8 cellular contexts compared by ENCODE assay signal in genomic region chr19:29260477-29261317, GRCh38. TPM values are rescaled to one million over a fixed set of nuclear protein-coding genes. Genes with fewer than 3 reads are reported as not detected.
DNase-seq lines count a peak whose midpoint lies in the region; ATAC-seq and TF ChIP-seq lines count a peak whose summit lies in the region.

No MANE protein-coding gene starts in this region.

- peaks cover 69% of the 10 kb centered on the region for H3K27me3 ChIP-seq in WERI-Rb-1 (ENCODE audit: insufficient read depth, low read depth, severe bottlenecking)

- H3K9me3 Mint-ChIP-seq in activated CD4-positive, alpha-beta T cell treated with anti-CD3 and anti-CD28 coated beads for 36 hours (ENCODE audit: low read depth) = no peaks in the 10 kb centered on the region

- intact Hi-C loops in activated CD4-positive, alpha-beta T cell treated with anti-CD3 and anti-CD28 coated beads for 36 hours (cut with DNase I, micrococcal nuclease) = loop anchor here (1.0 to 10.0 kb wide), 3 partner anchors 176 to 523 kb away; no protein-coding TSS in a partner anchor
- intact Hi-C loops in sciatic nerve (cut with DNase I) = no loop called here

- H3K36me3 ChIP-seq in WERI-Rb-1 = no peaks in the 10 kb centered on the region

- no peaks in the 10 kb centered on the region for H3K4me1 Mint-ChIP-seq in activated CD4-positive, alpha-beta T cell treated with anti-CD3 and anti-CD28 coated beads for 36 hours

- peak; percentile 64 for ATAC-seq in activated CD4-positive, alpha-beta T cell treated with anti-CD3 and anti-CD28 coated beads for 36 hours
- ATAC-seq in sciatic nerve = no peak

- H3K27ac ChIP-seq in WERI-Rb-1 = no peak overlapping the region

- no peak overlapping the region for H3K27ac Mint-ChIP-seq in activated CD4-positive, alpha-beta T cell treated with anti-CD3 and anti-CD28 coated beads for 36 hours

- CTCF ChIA-PET in activated CD4-positive, alpha-beta T cell treated with anti-CD3 and anti-CD28 coated beads for 36 hours (lab: Charles Lee) = interaction anchor here (0.6 to 1.5 kb wide), 5 partner anchors 24 to 857 kb away, joined by 3 to 4 read pairs (median 3); no protein-coding TSS in a partner anchor

- H3K4me3 ChIP-seq in WERI-Rb-1 (ENCODE audit: low read depth, low read length) = no peak overlapping the region

- H3K36me3 Mint-ChIP-seq in activated CD4-positive, alpha-beta T cell treated with anti-CD3 and anti-CD28 coated beads for 36 hours (ENCODE audit: low read depth) = no peaks in the 10 kb centered on the region

- POLR2A ChIA-PET in activated CD4-positive, alpha-beta T cell treated with anti-CD3 and anti-CD28 coated beads for 36 hours (lab: Charles Lee) = no interaction called here

- H3K4me3 Mint-ChIP-seq in activated CD4-positive, alpha-beta T cell treated with anti-CD3 and anti-CD28 coated beads for 36 hours = no peak overlapping the region

- peaks cover 10% of the 10 kb centered on the region for H3K27me3 Mint-ChIP-seq in activated CD4-positive, alpha-beta T cell treated with anti-CD3 and anti-CD28 coated beads for 36 hours

- DNase-seq in activated CD4-positive, alpha-beta T cell treated with anti-CD3 and anti-CD28 coated beads for 36 hours = peak; percentile 72
- no peak for DNase-seq in activated CD4-positive, alpha-beta T cell treated with anti-CD3 and anti-CD28 coated beads for 4 hours
- DNase-seq in WERI-Rb-1 (peak; percentile 59), iPS-NIHi7 (ENCODE audit: extremely low spot score) (peak; percentile 70), sciatic nerve (ENCODE audit: low spot score) (no peak), occipital lobe (lab: John Stamatoyannopoulos, UW) (no peak), HuH-7.5 (ENCODE audit: low spot score) (no peak)

- TF ChIP-seq CTCF in LNCAP (IDR thresholded peaks at IDR 0.05) (peak; percentile 78), WERI-Rb-1 (IDR thresholded peaks at IDR 0.05; ENCODE audit: low read depth, low read length) (peak; percentile 66)

- H3K9me3 ChIP-seq in WERI-Rb-1 (ENCODE audit: severe bottlenecking) = no peaks in the 10 kb centered on the region

RNA-seq across cellular contexts. Expression of gene UQCRFS1, which starts 47.7 kb away (rescaled TPM):
- total RNA-seq in activated CD4-positive, alpha-beta T cell treated with anti-CD3 and anti-CD28 coated beads for 36 hours = 10 to 100 TPM; 39.1 to 45.3 TPM
- total RNA-seq in sciatic nerve (14.5 TPM), occipital lobe (30.3 TPM)

Comparison
In these comparisons a context has a peak if more than half of its experiments do, and no peak if none do; other contexts are left out.
1. DNase-seq: peak in activated CD4-positive, alpha-beta T cell treated with anti-CD3 and anti-CD28 coated beads for 36 hours (single experiment), WERI-Rb-1 (single experiment) and iPS-NIHi7 (single experiment); none in activated CD4-positive, alpha-beta T cell treated with anti-CD3 and anti-CD28 coated beads for 4 hours (0 of 2), sciatic nerve (single experiment), occipital lobe (single experiment) and HuH-7.5 (single experiment).